ENCODE assay signal across 9 cellular contexts in genomic region chr7:74288034-74288881, GRCh38. TPM values are rescaled to one million over a fixed set of nuclear protein-coding genes. Genes with fewer than 3 reads are reported as not detected.
DNase-seq lines count a peak whose midpoint lies in the region; ATAC-seq lines count a peak whose summit lies in the region.
"Had no signal": no experiment of that assay in that cellular context is flagged by ENCODE, and none has a peak within 500 bp of the region (broad histone marks: within the 10 kb centered on the region; RNA-seq: fewer than 3 reads in every experiment).

No MANE protein-coding gene starts in this region.

- in situ Hi-C loops in KBM-7 (cut with MboI; ENCODE audit: low pct_unique_long_range_greater_than_20kb, low sequenced_read_pairs), result no loop called here

- POLR2A ChIA-PET in naive thymus-derived CD8-positive, alpha-beta T cell (lab: Charles Lee), result interaction anchor here (0.9 to 1.5 kb wide), 3 partner anchors 20 to 114 kb away, joined by 4 read pairs; partner anchors contain the start of gene EIF4H

- peaks cover 19% of the 10 kb centered on the region for H3K4me1 ChIP-seq in CD4-positive, CD25-positive, alpha-beta regulatory T cell (ENCODE audit: control insufficient read depth, insufficient read depth, low read length, poor library complexity, severe bottlenecking)

- no peak for DNase-seq in CD4-positive, CD25-positive, alpha-beta regulatory T cell
- peak; percentile 91 for DNase-seq in KBM-7
- DNase-seq in caudate nucleus (lab: John Stamatoyannopoulos, UW), result peak in 2 of 61 donors; percentile 30 to 33
- no peak for DNase-seq in naive thymus-derived CD8-positive, alpha-beta T cell

- H3K36me3 Mint-ChIP-seq in CD4-positive, CD25-positive, alpha-beta regulatory T cell, result no peaks in the 10 kb centered on the region
- H3K36me3 Mint-ChIP-seq in naive thymus-derived CD8-positive, alpha-beta T cell, result peaks cover 0 to 2% (median 0%) of the 10 kb centered on the region in 3 donors

- H3K9me3 ChIP-seq in CD4-positive, CD25-positive, alpha-beta regulatory T cell (ENCODE audit: control insufficient read depth in 2 of 2, low read length in 2 of 2), result no peaks in the 10 kb centered on the region

- no peak overlapping the region for H3K27ac ChIP-seq in CD4-positive, CD25-positive, alpha-beta regulatory T cell (ENCODE audit: insufficient read depth, low read length, poor library complexity, severe bottlenecking)
- H3K27ac ChIP-seq in caudate nucleus (ENCODE audit: low read depth, low read length), result peak overlapping the region; percentile 93
- H3K27ac ChIP-seq: cardiac muscle cell had no signal

- peak overlapping the region; percentile 64 for H3K4me3 ChIP-seq in CD4-positive, CD25-positive, alpha-beta regulatory T cell (ENCODE audit: low read depth, low read length)

- no peaks in the 10 kb centered on the region for H3K27me3 ChIP-seq in CD4-positive, CD25-positive, alpha-beta regulatory T cell (ENCODE audit: control insufficient read depth, insufficient read depth, low read length)

- H3K4me3 Mint-ChIP-seq in CD4-positive, CD25-positive, alpha-beta regulatory T cell, result peak overlapping the region; percentile 86 to 97 (median 92)
- H3K4me3 Mint-ChIP-seq in naive thymus-derived CD8-positive, alpha-beta T cell, result peak overlapping the region; percentile 79 to 93 (median 90)

- peaks cover 41% of the 10 kb centered on the region for H3K27me3 Mint-ChIP-seq in CD4-positive, CD25-positive, alpha-beta regulatory T cell
- H3K27me3 Mint-ChIP-seq in naive thymus-derived CD8-positive, alpha-beta T cell, result peaks cover 1 to 28% (median 2%) of the 10 kb centered on the region in 5 donors

- peaks cover 0 to 3% (median 0%) of the 10 kb centered on the region in 7 donors for H3K9me3 Mint-ChIP-seq in CD4-positive, CD25-positive, alpha-beta regulatory T cell
- no peaks in the 10 kb centered on the region for H3K9me3 Mint-ChIP-seq in naive thymus-derived CD8-positive, alpha-beta T cell

- ATAC-seq in CD4-positive, CD25-positive, alpha-beta regulatory T cell (ENCODE audit: low read depth in 2 of 2), result no peak
- no peak for ATAC-seq in naive thymus-derived CD8-positive, alpha-beta T cell
- ATAC-seq in HG03045 (IDR thresholded peaks at IDR 0.05; ENCODE audit: unreplicated experiment), result no peak
- ATAC-seq in GM21381 (IDR thresholded peaks at IDR 0.05; ENCODE audit: unreplicated experiment), result no peak
- no peak for ATAC-seq in GM19397 (IDR thresholded peaks at IDR 0.05; ENCODE audit: unreplicated experiment)
- ATAC-seq in GM18517 (IDR thresholded peaks at IDR 0.05; ENCODE audit: unreplicated experiment), result no peak

- H3K27ac Mint-ChIP-seq in CD4-positive, CD25-positive, alpha-beta regulatory T cell, result peak overlapping the region; percentile 43 to 79 (median 76)
- peak overlapping the region in 5 of 10 donors; percentile 63 to 84 (median 70) for H3K27ac Mint-ChIP-seq in naive thymus-derived CD8-positive, alpha-beta T cell

- H3K36me3 ChIP-seq in CD4-positive, CD25-positive, alpha-beta regulatory T cell (ENCODE audit: control insufficient read depth, insufficient read depth, low read length), result no peaks in the 10 kb centered on the region
- H3K36me3 ChIP-seq: cardiac muscle cell had no signal

- peaks cover 0 to 29% (median 9%) of the 10 kb centered on the region in 4 donors for H3K4me1 Mint-ChIP-seq in CD4-positive, CD25-positive, alpha-beta regulatory T cell
- peaks cover 12 to 30% (median 24%) of the 10 kb centered on the region in 4 donors for H3K4me1 Mint-ChIP-seq in naive thymus-derived CD8-positive, alpha-beta T cell

RNA-seq across cellular contexts. Expression of gene CLIP2, which starts 0.9 kb away (rescaled TPM):
- total RNA-seq in CD4-positive, CD25-positive, alpha-beta regulatory T cell, result 2.9 TPM
- under 1 TPM; 0.09 to 0.38 (median 0.21) TPM for polyA plus RNA-seq in CD4-positive, CD25-positive, alpha-beta regulatory T cell
- 1 to 10 TPM; 4.9 to 5.2 TPM for total RNA-seq in naive thymus-derived CD8-positive, alpha-beta T cell
- under 1 TPM; 0.20 to 0.32 (median 0.23) TPM for polyA plus RNA-seq in naive thymus-derived CD8-positive, alpha-beta T cell

RNA-seq across cellular contexts. Expression of gene RFC2, which starts 34.1 kb away (rescaled TPM):
- total RNA-seq in CD4-positive, CD25-positive, alpha-beta regulatory T cell, result 15.8 TPM
- 10 to 100 TPM; 26.4 to 33.8 (median 27.5) TPM for polyA plus RNA-seq in CD4-positive, CD25-positive, alpha-beta regulatory T cell
- total RNA-seq in naive thymus-derived CD8-positive, alpha-beta T cell, result 10 to 100 TPM; 15.6 to 16.4 TPM
- polyA plus RNA-seq in naive thymus-derived CD8-positive, alpha-beta T cell, result 10 to 100 TPM; 20.3 to 26.1 (median 22.5) TPM
